ENCODE assay signal across 24 cellular contexts in the genomic region with DNA sequence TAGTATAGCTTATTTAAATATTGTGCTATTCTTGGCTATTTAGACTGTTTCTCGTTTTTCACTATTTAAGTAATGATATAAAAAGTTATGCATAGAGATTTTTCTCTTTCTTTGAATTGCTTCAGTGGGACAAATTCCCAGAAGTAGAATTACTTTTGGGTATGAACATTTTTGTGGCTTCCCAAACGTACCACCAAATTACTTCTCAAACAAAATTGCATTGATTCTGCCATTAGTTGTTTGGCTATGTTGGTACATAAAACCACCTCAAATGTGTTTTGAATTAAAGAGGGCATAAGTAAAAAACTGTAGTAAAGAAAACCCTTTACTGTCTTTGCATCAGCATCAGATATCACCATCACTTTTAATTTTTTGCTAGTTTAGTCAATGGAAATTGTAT.
"Had no signal": no experiment of that assay in that cellular context is flagged by ENCODE, and none has a peak within 500 bp of the region (broad histone marks: within the 10 kb centered on the region; RNA-seq: fewer than 3 reads in every experiment).

No MANE protein-coding gene starts in this region.

- H3K36me3 Mint-ChIP-seq: memory B cell; natural killer cell; stimulated activated effector memory CD8-positive, alpha-beta T cell treated with anti-CD3 and anti-CD28 coated beads, Interleukin-12 subunit alpha, Interleukin-12 subunit beta, amount 100 ng/mL, for 72 hours; type B pancreatic cell had no signal

- H3K27me3 Mint-ChIP-seq: effector memory CD8-positive, alpha-beta T cell; type B pancreatic cell had no signal

- H3K9me3 ChIP-seq: colonic mucosa, esophagus squamous epithelium, gastrocnemius medialis, lower lobe of right lung, ovary, psoas muscle, sigmoid colon, stomach, tibial artery had no signal

- H3K27ac Mint-ChIP-seq: effector memory CD8-positive, alpha-beta T cell; memory B cell; natural killer cell; stimulated activated effector memory CD8-positive, alpha-beta T cell treated with anti-CD3 and anti-CD28 coated beads, Interleukin-12 subunit alpha, Interleukin-12 subunit beta, amount 100 ng/mL, for 72 hours; type B pancreatic cell had no signal

- H3K4me3 ChIP-seq: colonic mucosa, esophagus squamous epithelium, gastrocnemius medialis, lower lobe of right lung, ovary, psoas muscle, sigmoid colon, stomach, tibial artery had no signal

- H3K9me3 Mint-ChIP-seq: effector memory CD8-positive, alpha-beta T cell; natural killer cell; stimulated activated effector memory CD8-positive, alpha-beta T cell treated with anti-CD3 and anti-CD28 coated beads, Interleukin-12 subunit alpha, Interleukin-12 subunit beta, amount 100 ng/mL, for 72 hours; type B pancreatic cell had no signal

- H3K27me3 ChIP-seq: colonic mucosa, esophagus squamous epithelium, gastrocnemius medialis, ovary, sigmoid colon, tibial artery had no signal

- DNase-seq: colonic mucosa; effector memory CD8-positive, alpha-beta T cell; erythroblast; esophagus squamous epithelium; foreskin fibroblast; gastrocnemius medialis; head of caudate nucleus; left ventricle myocardium superior; lower lobe of right lung; natural killer cell; occipital lobe; ovary; posterior cingulate gyrus; psoas muscle; right cardiac atrium; sigmoid colon; stimulated activated CD4-positive, alpha-beta T cell treated with anti-CD3 and anti-CD28 coated beads, Interleukin-2, amount 100 ng/mL, for 24 hours; stimulated activated CD4-positive, alpha-beta T cell treated with anti-CD3 and anti-CD28 coated beads, Interleukin-4, amount 100 ng/mL, for 24 hours; stimulated activated naive CD4-positive, alpha-beta T cell treated with Interleukin-2 at 50 U/mL for 16 hours; stomach; tibial artery had no signal

- H3K4me3 Mint-ChIP-seq: effector memory CD8-positive, alpha-beta T cell; memory B cell; natural killer cell; stimulated activated effector memory CD8-positive, alpha-beta T cell treated with anti-CD3 and anti-CD28 coated beads, Interleukin-12 subunit alpha, Interleukin-12 subunit beta, amount 100 ng/mL, for 72 hours; type B pancreatic cell had no signal

- H3K27ac ChIP-seq: colonic mucosa, esophagus squamous epithelium, gastrocnemius medialis, lower lobe of right lung, ovary, psoas muscle, sigmoid colon, stomach, tibial artery had no signal

- H3K36me3 ChIP-seq: colonic mucosa, esophagus squamous epithelium, gastrocnemius medialis, lower lobe of right lung, ovary, sigmoid colon, stomach, tibial artery had no signal
